35 cellular contexts compared by ENCODE assay signal in the genomic region with DNA sequence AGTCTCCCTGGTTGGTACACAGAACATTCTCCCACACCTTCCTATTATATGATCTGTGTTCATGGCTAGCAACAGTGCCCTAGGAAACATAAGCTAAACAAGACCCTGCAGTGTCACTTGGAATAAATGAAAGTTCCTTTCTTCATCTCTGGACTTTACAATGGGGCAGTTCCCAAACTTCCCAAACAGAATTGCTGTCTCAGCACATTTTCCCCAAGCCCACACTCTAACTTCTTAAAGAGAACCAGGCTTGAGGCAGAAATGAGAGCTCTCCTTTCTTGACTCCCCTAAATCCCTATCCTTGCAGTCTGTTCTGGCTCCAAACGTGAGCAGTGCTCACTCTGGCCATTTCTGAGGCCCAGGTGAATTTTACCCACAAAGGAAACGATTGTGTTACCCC.
"Had no signal": no experiment of that assay in that cellular context is flagged by ENCODE, and none has a peak within 500 bp of the region (broad histone marks: within the 10 kb centered on the region; RNA-seq: fewer than 3 reads in every experiment).

No MANE protein-coding gene starts in this region.

- H3K36me3 ChIP-seq: brain microvascular endothelial cell, cardiac muscle cell, Peyer's patch, SJSA1 had no signal

- H3K9me3 Mint-ChIP-seq: activated CD8-positive, alpha-beta T cell treated with anti-CD3 and anti-CD28 coated beads for 36 hours; activated naive CD8-positive, alpha-beta T cell treated with anti-CD3 and anti-CD28 coated beads for 36 hours; activated T-cell treated with anti-CD3 and anti-CD28 coated beads, Interleukin-2, amount 50 U/mL, for 72 hours; activated T-helper 17 cell treated with anti-CD3 and anti-CD28 coated beads, Interleukin-2, amount 50 U/mL, for 72 hours; central memory CD8-positive, alpha-beta T cell had no signal

- H3K4me1 Mint-ChIP-seq: central memory CD8-positive, alpha-beta T cell had no signal

- H3K9me2 ChIP-seq: SK-N-SH had no signal

- H3K9me3 ChIP-seq: Peyer's patch, SJSA1, SK-N-SH had no signal

- H3K27ac Mint-ChIP-seq: activated CD8-positive, alpha-beta T cell treated with anti-CD3 and anti-CD28 coated beads for 36 hours; activated naive CD8-positive, alpha-beta T cell treated with anti-CD3 and anti-CD28 coated beads for 36 hours; activated T-cell treated with anti-CD3 and anti-CD28 coated beads, Interleukin-2, amount 50 U/mL, for 72 hours; activated T-helper 17 cell treated with anti-CD3 and anti-CD28 coated beads, Interleukin-2, amount 50 U/mL, for 72 hours; T-helper 1 cell treated with Interleukin-12 subunit alpha and Interleukin-12 subunit beta and Interleukin-4 antibody, amounts not matched to agents 30 μg/mL and 1 μg/mL, for 36 hours had no signal

- H3K27me3 ChIP-seq: brain microvascular endothelial cell, cardiac muscle cell, Peyer's patch, SJSA1 had no signal

- H3K4me3 ChIP-seq: cardiac muscle cell, Peyer's patch, SJSA1 had no signal

- H3K4me1 ChIP-seq: Peyer's patch, SJSA1 had no signal

- DNase-seq: activated CD4-positive, alpha-beta T cell treated with anti-CD3 and anti-CD28 coated beads for 1 hour; activated CD4-positive, alpha-beta T cell treated with anti-CD3 and anti-CD28 coated beads for 48 hours; activated CD4-positive, CD25-positive, alpha-beta regulatory T cell; activated CD8-positive, alpha-beta T cell treated with anti-CD3 and anti-CD28 coated beads for 36 hours; activated effector memory CD4-positive, alpha-beta T cell treated with anti-CD3 and anti-CD28 coated beads, Interleukin-2, amount 50 U/mL, for 16 hours; activated naive CD4-positive, alpha-beta T cell; activated naive CD4-positive, alpha-beta T cell treated with anti-CD3 and anti-CD28 coated beads, Interleukin-2, amount 50 U/mL, for 16 hours; activated naive CD8-positive, alpha-beta T cell treated with anti-CD3 and anti-CD28 coated beads for 36 hours; activated T-cell treated with anti-CD3 and anti-CD28 coated beads, Interleukin-2, amount 50 U/mL, for 1 hour; activated T-cell treated with anti-CD3 and anti-CD28 coated beads, Interleukin-2, amount 50 U/mL, for 72 hours; amniotic stem cell; aorta; brain microvascular endothelial cell; NCI-H1048; NCI-H1105 treated with DMSO at 0.1 percent for 48 hours; NCI-H1436; NCI-H1930; NCI-H2081 treated with DMSO at 0.1 percent for 48 hours; NCI-H2171; NCI-H510A; NCI-H526; NCI-H748 treated with DMSO at 0.1 percent for 48 hours; NK-92 treated with Interleukin-12 subunit alpha and Interleukin-12 subunit beta, amount 100 ng/mL, for 24 hours; PC-3; Peyer's patch; RPMI8226; SHP77 treated with DMSO at 0.1 percent for 48 hours; SK-N-SH; T-helper 9 cell had no signal

- H3K36me3 Mint-ChIP-seq: activated naive CD8-positive, alpha-beta T cell treated with anti-CD3 and anti-CD28 coated beads for 36 hours had no signal

- H3K9ac ChIP-seq: SK-N-SH had no signal

- H3K27ac ChIP-seq: brain microvascular endothelial cell, cardiac muscle cell, Peyer's patch, SJSA1, VCaP had no signal

- H3K27me3 Mint-ChIP-seq: activated CD8-positive, alpha-beta T cell treated with anti-CD3 and anti-CD28 coated beads for 36 hours; activated naive CD8-positive, alpha-beta T cell treated with anti-CD3 and anti-CD28 coated beads for 36 hours; activated T-helper 17 cell treated with anti-CD3 and anti-CD28 coated beads, Interleukin-2, amount 50 U/mL, for 72 hours; central memory CD8-positive, alpha-beta T cell had no signal

- ATAC-seq: activated CD8-positive, alpha-beta T cell treated with anti-CD3 and anti-CD28 coated beads for 36 hours; activated T-cell treated with anti-CD3 and anti-CD28 coated beads, Interleukin-2, amount 50 U/mL, for 72 hours; activated T-helper 17 cell treated with anti-CD3 and anti-CD28 coated beads, Interleukin-2, amount 50 U/mL, for 72 hours; PC-3 had no signal

- H3K4me2 ChIP-seq: SK-N-SH had no signal

- H3K4me3 Mint-ChIP-seq: activated CD8-positive, alpha-beta T cell treated with anti-CD3 and anti-CD28 coated beads for 36 hours; activated naive CD8-positive, alpha-beta T cell treated with anti-CD3 and anti-CD28 coated beads for 36 hours; activated T-cell treated with anti-CD3 and anti-CD28 coated beads, Interleukin-2, amount 50 U/mL, for 72 hours; activated T-helper 17 cell treated with anti-CD3 and anti-CD28 coated beads, Interleukin-2, amount 50 U/mL, for 72 hours; central memory CD8-positive, alpha-beta T cell; T-helper 1 cell treated with Interleukin-12 subunit alpha and Interleukin-12 subunit beta and Interleukin-4 antibody, amounts not matched to agents 30 μg/mL and 1 μg/mL, for 36 hours had no signal
